In genomic region chr1:150268342-150268705, GRCh38 we compare ENCODE assay signal across 8 cellular contexts. TPM values are rescaled to one million over a fixed set of nuclear protein-coding genes. Genes with fewer than 3 reads are reported as not detected.
A peak's percentile ranks its signal among the peaks of the same experiment; 100 is the strongest.
DNase-seq lines count a peak whose midpoint lies in the region; ATAC-seq and TF ChIP-seq lines count a peak whose summit lies in the region.

No MANE protein-coding gene starts in this region.

- H3K36me3 ChIP-seq in ACC112 (ENCODE audit: insufficient read depth, low read length) (peaks cover 6% of the 10 kb centered on the region; the same call in 1 of the 2 replicates), MG63 (peaks cover 36% of the 10 kb centered on the region), neutrophil (peaks cover 37% of the 10 kb centered on the region)

- TF ChIP-seq CTCF in neutrophil (IDR thresholded peaks at IDR 0.05) = no peak

- H2AFZ ChIP-seq in ACC112 (ENCODE audit: low read length, unreplicated experiment) = peak overlapping the region; percentile 72

- H3K9me3 ChIP-seq in MG63 (no peaks in the 10 kb centered on the region), neutrophil (no peaks in the 10 kb centered on the region)

- peak; percentile 32 for DNase-seq in MG63
- DNase-seq in activated T-helper 1 cell treated with Interleukin-2 at 50 U/mL for 16 hours (ENCODE audit: low read depth) = peak; percentile 30
- peak; percentile 31 for DNase-seq in fibroblast of peridontal ligament (ENCODE audit: extremely low read depth)
- DNase-seq in NOMO-1 treated with DMSO at 0.1 percent for 48 hours (lab: John Stamatoyannopoulos, UW; ENCODE audit: unreplicated experiment) = no peak
- DNase-seq in LoVo (ENCODE audit: low spot score) = no peak

- peak overlapping the region; percentile 96 for H3K4me3 ChIP-seq in ACC112 (ENCODE audit: low read depth, low read length)
- H3K4me3 ChIP-seq in MG63 = peak overlapping the region; percentile 97
- peak overlapping the region; percentile 85 to 95 for H3K4me3 ChIP-seq in neutrophil (ENCODE audit: low read depth in 1 of 2, low read length in 1 of 2)

- H3K4me1 ChIP-seq in ACC112 (ENCODE audit: control insufficient read depth, insufficient read depth, low read length, unreplicated experiment) (peaks cover 23% of the 10 kb centered on the region), neutrophil (ENCODE audit: control insufficient read depth in 1 of 2, insufficient read depth in 1 of 2, low read depth in 1 of 2, low read length in 1 of 2) (peaks cover 31 to 37% of the 10 kb centered on the region in 2 experiments)

- H3K79me2 ChIP-seq in ACC112 (ENCODE audit: control insufficient read depth, insufficient read depth, low read length, unreplicated experiment) = peaks cover 23% of the 10 kb centered on the region

- no peaks in the 10 kb centered on the region for H3K27me3 ChIP-seq in ACC112 (ENCODE audit: insufficient read depth, low read length)
- H3K27me3 ChIP-seq in MG63 = no peaks in the 10 kb centered on the region
- no peaks in the 10 kb centered on the region for H3K27me3 ChIP-seq in neutrophil

- peak overlapping the region; percentile 64 for H3K27ac ChIP-seq in ACC112 (ENCODE audit: low read depth, low read length)
- peak overlapping the region; percentile 92 for H3K27ac ChIP-seq in neutrophil

- ATAC-seq in GM21360 (IDR thresholded peaks at IDR 0.05; ENCODE audit: unreplicated experiment) = peak; percentile 12

RNA-seq across cellular contexts. Expression of gene APH1A, which starts 0.5 kb away (rescaled TPM):
- total RNA-seq in MG63 (2014; rRNA removed; shearing (Covaris generic); ENCODE audit: low replicate concordance) = 136 and 156 TPM in 2 replicates

RNA-seq across cellular contexts. Expression of gene C1orf54, which starts 4.3 kb away (rescaled TPM):
- 2.5 TPM in 1 of 2 replicates, not detected in the other for total RNA-seq in MG63 (2014; rRNA removed; shearing (Covaris generic); ENCODE audit: low replicate concordance)

RNA-seq across cellular contexts. Expression of gene CA14, which starts 10.8 kb away (rescaled TPM):
- not detected in 2 replicates for total RNA-seq in MG63 (2014; rRNA removed; shearing (Covaris generic); ENCODE audit: low replicate concordance)

RNA-seq across cellular contexts. Expression of gene CIART, which starts 14.0 kb away (rescaled TPM):
- not detected in 2 replicates for total RNA-seq in MG63 (2014; rRNA removed; shearing (Covaris generic); ENCODE audit: low replicate concordance)

RNA-seq across cellular contexts. Expression of gene MRPS21, which starts 25.3 kb away (rescaled TPM):
- total RNA-seq in MG63 (2014; rRNA removed; shearing (Covaris generic); ENCODE audit: low replicate concordance) = 75.5 and 80.7 TPM in 2 replicates

Comparison
In these comparisons a context has a peak if more than half of its experiments do, and no peak if none do; other contexts are left out.
1. DNase-seq: peak in MG63 (single experiment), activated T-helper 1 cell treated with Interleukin-2 at 50 U/mL for 16 hours (single experiment) and fibroblast of peridontal ligament (single experiment); none in NOMO-1 treated with DMSO at 0.1 percent for 48 hours (single experiment) and LoVo (single experiment).
2. Peak in every context shown above with its lines, with median percentiles within 50 percentile points of each other: H3K4me3 ChIP-seq.